21 cellular contexts compared by ENCODE assay signal in the genomic region with DNA sequence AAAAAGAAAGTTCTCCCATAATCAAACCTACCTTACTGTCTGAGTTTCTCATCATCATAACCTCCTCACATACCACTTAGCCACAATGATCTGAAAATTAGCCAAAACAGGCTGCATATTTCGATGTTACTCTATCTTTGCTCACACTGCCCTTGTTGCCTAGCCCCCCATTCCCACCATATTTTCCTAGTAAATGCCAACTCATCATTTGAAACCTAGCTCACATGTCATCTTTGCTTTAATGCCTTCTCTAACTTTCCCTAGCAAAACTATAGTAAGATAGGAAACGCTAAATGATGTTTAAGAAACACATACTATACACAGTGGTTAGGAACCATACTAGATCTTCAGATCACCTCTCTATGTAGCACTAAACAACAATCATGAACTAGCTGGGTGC.
"Had no signal": no experiment of that assay in that cellular context is flagged by ENCODE, and none has a peak within 500 bp of the region (broad histone marks: within the 10 kb centered on the region; RNA-seq: fewer than 3 reads in every experiment).

No MANE protein-coding gene starts in this region.

- H3K9me3 ChIP-seq: SJSA1 had no signal

- H3K27ac ChIP-seq: SJSA1, SK-N-MC had no signal

- FAIRE-seq: RCC 7860 had no signal

- H3K27me3 ChIP-seq: SJSA1 had no signal

- H3K4me1 ChIP-seq: SJSA1 had no signal

- H3K4me3 ChIP-seq: SJSA1, SK-N-MC had no signal

- DNase-seq: Karpas-422, KG1, MM.1S, NCI-H1092 treated with DMSO at 0.1 percent for 48 hours, NCI-H1436, NCI-H187, NCI-H2029, NCI-H2081 treated with DMSO at 0.1 percent for 48 hours, NCI-H2171, NCI-H226, NCI-H446, NCI-H510A, NCI-H524 treated with DMSO at 0.1 percent for 48 hours, NCI-H69, NCI-H774, Right ventricle myocardium superior, RPMI8226, SIG-M5 had no signal
